In genomic region chr11:4826425-4826824, GRCh38 we compare ENCODE assay signal across 1 cellular context.
TF ChIP-seq lines count a peak whose summit lies in the region.

No MANE protein-coding gene starts in this region.

TF ChIP-seq in GM23338, 12 proteins besides CTCF, POLR2A, EP300 and RAD21 (continued from another document):
- TF ChIP-seq ZNF462 (CRISPR knock-in tag; IDR thresholded peaks at IDR 0.05) = no peak
- TF ChIP-seq REST (IDR thresholded peaks at IDR 0.05; ENCODE audit: unreplicated experiment) = no peak
- no peak for TF ChIP-seq CREB1 (CRISPR knock-in tag; IDR thresholded peaks at IDR 0.05; ENCODE audit: low read depth)
